25 cellular contexts compared by ENCODE assay signal in genomic region chr6:121811106-121811505, GRCh38.
"Had no signal": no experiment of that assay in that cellular context is flagged by ENCODE, and none has a peak within 500 bp of the region (broad histone marks: within the 10 kb centered on the region; RNA-seq: fewer than 3 reads in every experiment).

No MANE protein-coding gene starts in this region.

- DNase-seq: central memory CD4-positive, alpha-beta T cell; cortex of kidney; effector memory CD8-positive, alpha-beta T cell; foreskin fibroblast; gastrocnemius medialis; heart left ventricle; kidney; left lung; mesenchymal stem cell; naive thymus-derived CD8-positive, alpha-beta T cell; nucleus accumbens; ovary; posterior cingulate gyrus; psoas muscle; right cardiac atrium; sigmoid colon; stimulated activated CD4-positive, alpha-beta T cell treated with anti-CD3 and anti-CD28 coated beads, Interleukin-2, amount 100 ng/mL, for 24 hours; stimulated activated CD4-positive, alpha-beta T cell treated with anti-CD3 and anti-CD28 coated beads, Interleukin-4, amount 100 ng/mL, for 4 hours; stimulated activated naive CD8-positive, alpha-beta T cell treated with anti-CD3 and anti-CD28 coated beads, Interleukin-15, Interleukin-2, amounts not matched to agents 100 U/mL and 50 U/mL, for 24 hours; substantia nigra; testis; tibial artery had no signal

- H3K4me2 ChIP-seq: hepatocyte had no signal

- H3K4me1 Mint-ChIP-seq: stimulated activated memory B cell treated with anti-CD40 and anti-IgM and Interleukin-4, amounts not matched to agents 10 μg/mL and 1 μg/mL and 100 μg/mL, for 72 hours had no signal

- ATAC-seq: effector memory CD8-positive, alpha-beta T cell; gastrocnemius medialis; heart left ventricle; left lung; naive thymus-derived CD8-positive, alpha-beta T cell; psoas muscle; right cardiac atrium; stimulated activated memory B cell treated with anti-CD40 and anti-IgM and Interleukin-4, amounts not matched to agents 10 μg/mL and 1 μg/mL and 100 μg/mL, for 72 hours; stimulated activated naive CD8-positive, alpha-beta T cell treated with anti-CD3 and anti-CD28 coated beads, Interleukin-15, Interleukin-2, amounts not matched to agents 100 U/mL and 50 U/mL, for 24 hours had no signal

- H3K9me3 ChIP-seq: gastrocnemius medialis, ovary, psoas muscle, sigmoid colon, testis, tibial artery had no signal

- H2AFZ ChIP-seq: hepatocyte had no signal

- H3K79me2 ChIP-seq: hepatocyte had no signal

- H3K27ac ChIP-seq: gastrocnemius medialis, heart left ventricle, hepatocyte, left lung, ovary, psoas muscle, sigmoid colon, testis, tibial artery had no signal

- H3K36me3 Mint-ChIP-seq: naive thymus-derived CD8-positive, alpha-beta T cell; stimulated activated memory B cell treated with anti-CD40 and anti-IgM and Interleukin-4, amounts not matched to agents 10 μg/mL and 1 μg/mL and 100 μg/mL, for 72 hours; type B pancreatic cell had no signal

- H3K9me3 Mint-ChIP-seq: naive thymus-derived CD8-positive, alpha-beta T cell; stimulated activated memory B cell treated with anti-CD40 and anti-IgM and Interleukin-4, amounts not matched to agents 10 μg/mL and 1 μg/mL and 100 μg/mL, for 72 hours; type B pancreatic cell had no signal

- H3K4me1 ChIP-seq: gastrocnemius medialis, left lung, psoas muscle, sigmoid colon, testis, tibial artery had no signal

- H3K27ac Mint-ChIP-seq: effector memory CD8-positive, alpha-beta T cell; naive thymus-derived CD8-positive, alpha-beta T cell; stimulated activated memory B cell treated with anti-CD40 and anti-IgM and Interleukin-4, amounts not matched to agents 10 μg/mL and 1 μg/mL and 100 μg/mL, for 72 hours; type B pancreatic cell had no signal

- H3K36me3 ChIP-seq: gastrocnemius medialis, heart left ventricle, left lung, ovary, sigmoid colon, tibial artery had no signal

- H3K27me3 Mint-ChIP-seq: effector memory CD8-positive, alpha-beta T cell; naive thymus-derived CD8-positive, alpha-beta T cell; stimulated activated memory B cell treated with anti-CD40 and anti-IgM and Interleukin-4, amounts not matched to agents 10 μg/mL and 1 μg/mL and 100 μg/mL, for 72 hours; type B pancreatic cell had no signal

- H3K4me3 Mint-ChIP-seq: effector memory CD8-positive, alpha-beta T cell; naive thymus-derived CD8-positive, alpha-beta T cell; stimulated activated memory B cell treated with anti-CD40 and anti-IgM and Interleukin-4, amounts not matched to agents 10 μg/mL and 1 μg/mL and 100 μg/mL, for 72 hours; type B pancreatic cell had no signal

- H3K4me3 ChIP-seq: gastrocnemius medialis, heart left ventricle, hepatocyte, left lung, ovary, psoas muscle, sigmoid colon, testis, tibial artery had no signal

- H3K27me3 ChIP-seq: gastrocnemius medialis, heart left ventricle, hepatocyte, left lung, ovary, sigmoid colon, testis, tibial artery had no signal
